Comparison of ENCODE assay signal across 13 cellular contexts in genomic region chr17:5780476-5780875, GRCh38.
DNase-seq lines count a peak whose midpoint lies in the region; ATAC-seq and TF ChIP-seq lines count a peak whose summit lies in the region.
"Had no signal": no experiment of that assay in that cellular context is flagged by ENCODE, and none has a peak within 500 bp of the region (broad histone marks: within the 10 kb centered on the region; RNA-seq: fewer than 3 reads in every experiment).

No MANE protein-coding gene starts in this region.

- TF ChIP-seq CTCF in endothelial cell (IDR thresholded peaks at IDR 0.05; ENCODE audit: unreplicated experiment), result no peak

- H3K27ac Mint-ChIP-seq in stimulated activated naive B cell treated with anti-CD40 and anti-IgM and Interleukin-4, amounts not matched to agents 10 μg/mL and 1 μg/mL and 100 μg/mL, for 72 hours, result no peak overlapping the region
- no peak overlapping the region for H3K27ac Mint-ChIP-seq in activated CD4-positive, alpha-beta T cell treated with anti-CD3 and anti-CD28 coated beads for 36 hours
- H3K27ac Mint-ChIP-seq in endothelial cell (ENCODE audit: unreplicated experiment), result no peak overlapping the region
- H3K27ac Mint-ChIP-seq: activated CD4-positive, alpha-beta memory T cell treated with anti-CD3 and anti-CD28 coated beads for 36 hours; memory B cell had no signal

- H3K27me3 ChIP-seq in SJSA1 (replicated peaks), result no peaks in the 10 kb centered on the region

- CTCF ChIA-PET in activated CD4-positive, alpha-beta T cell treated with anti-CD3 and anti-CD28 coated beads for 36 hours (lab: Charles Lee), result no interaction called here

- H3K4me1 Mint-ChIP-seq in stimulated activated naive B cell treated with anti-CD40 and anti-IgM and Interleukin-4, amounts not matched to agents 10 μg/mL and 1 μg/mL and 100 μg/mL, for 72 hours, result peaks cover 2 to 3% of the 10 kb centered on the region in 2 donors
- peaks cover 4% of the 10 kb centered on the region for H3K4me1 Mint-ChIP-seq in activated CD4-positive, alpha-beta T cell treated with anti-CD3 and anti-CD28 coated beads for 36 hours
- H3K4me1 Mint-ChIP-seq in endothelial cell (ENCODE audit: unreplicated experiment), result peaks cover 3% of the 10 kb centered on the region
- H3K4me1 Mint-ChIP-seq: memory B cell had no signal

- intact Hi-C loops in activated CD4-positive, alpha-beta T cell treated with anti-CD3 and anti-CD28 coated beads for 36 hours (cut with DNase I, micrococcal nuclease), result no loop called here

- 0 out of 2 replicates have a peak, but pooled peaks cover 4% of the 10 kb centered on the region for H3K36me3 ChIP-seq in SJSA1

- POLR2A ChIA-PET in activated CD4-positive, alpha-beta T cell treated with anti-CD3 and anti-CD28 coated beads for 36 hours (lab: Charles Lee), result no interaction called here

- no peak overlapping the region for H3K4me3 Mint-ChIP-seq in stimulated activated naive B cell treated with anti-CD40 and anti-IgM and Interleukin-4, amounts not matched to agents 10 μg/mL and 1 μg/mL and 100 μg/mL, for 72 hours
- no peak overlapping the region for H3K4me3 Mint-ChIP-seq in activated CD4-positive, alpha-beta T cell treated with anti-CD3 and anti-CD28 coated beads for 36 hours
- no peak overlapping the region for H3K4me3 Mint-ChIP-seq in endothelial cell (ENCODE audit: unreplicated experiment)
- H3K4me3 Mint-ChIP-seq: activated CD4-positive, alpha-beta memory T cell treated with anti-CD3 and anti-CD28 coated beads for 36 hours; memory B cell had no signal

- no peak overlapping the region for H3K4me3 ChIP-seq in SJSA1
- H3K4me3 ChIP-seq: skin epidermis had no signal

- peaks cover 10 to 44% of the 10 kb centered on the region in 2 donors for H3K27me3 Mint-ChIP-seq in stimulated activated naive B cell treated with anti-CD40 and anti-IgM and Interleukin-4, amounts not matched to agents 10 μg/mL and 1 μg/mL and 100 μg/mL, for 72 hours
- peaks cover 33% of the 10 kb centered on the region for H3K27me3 Mint-ChIP-seq in activated CD4-positive, alpha-beta T cell treated with anti-CD3 and anti-CD28 coated beads for 36 hours
- H3K27me3 Mint-ChIP-seq in endothelial cell (ENCODE audit: unreplicated experiment), result peaks cover 2% of the 10 kb centered on the region

- H3K9me3 ChIP-seq in SJSA1 (replicated peaks), result 0 out of 2 replicates have a peak, but pooled peaks cover 4% of the 10 kb centered on the region

- peak; percentile 67 for ATAC-seq in esophagus mucosa
- ATAC-seq in stimulated activated naive B cell treated with anti-CD40 and anti-IgM and Interleukin-4, amounts not matched to agents 10 μg/mL and 1 μg/mL and 100 μg/mL, for 72 hours (replicated peaks), result no peak
- no peak for ATAC-seq in activated CD4-positive, alpha-beta T cell treated with anti-CD3 and anti-CD28 coated beads for 36 hours

- peaks cover 6 to 13% of the 10 kb centered on the region in 2 donors for H3K9me3 Mint-ChIP-seq in stimulated activated naive B cell treated with anti-CD40 and anti-IgM and Interleukin-4, amounts not matched to agents 10 μg/mL and 1 μg/mL and 100 μg/mL, for 72 hours
- H3K9me3 Mint-ChIP-seq in activated CD4-positive, alpha-beta T cell treated with anti-CD3 and anti-CD28 coated beads for 36 hours (ENCODE audit: low read depth), result no peaks in the 10 kb centered on the region
- no peaks in the 10 kb centered on the region for H3K9me3 Mint-ChIP-seq in endothelial cell (ENCODE audit: unreplicated experiment)

- DNase-seq in GM04504 (ENCODE audit: low read depth) (peak; percentile 51), SJSA1 (ENCODE audit: low read depth in 1 of 2, low spot score in 2 of 2) (peak; percentile 42 to 72), renal cortical epithelial cell (ENCODE audit: low read depth) (peak; percentile 84), endothelial cell (ENCODE audit: low spot score) (no peak)
- no peak for DNase-seq in stimulated activated naive B cell treated with anti-CD40 and anti-IgM and Interleukin-4, amounts not matched to agents 10 μg/mL and 1 μg/mL and 100 μg/mL, for 72 hours
- DNase-seq in activated CD4-positive, alpha-beta T cell treated with anti-CD3 and anti-CD28 coated beads for 36 hours, result no peak
- DNase-seq in stimulated activated CD4-positive, alpha-beta T cell treated with anti-CD3 and anti-CD28 coated beads, Interleukin-2, amount 100 ng/mL, for 48 hours, result no peak
- DNase-seq: activated CD4-positive, alpha-beta memory T cell treated with anti-CD3 and anti-CD28 coated beads for 36 hours; activated effector memory CD4-positive, alpha-beta T cell treated with Interleukin-2 at 50 U/mL for 16 hours; substantia nigra had no signal

- peaks cover 0 to 4% of the 10 kb centered on the region in 2 donors for H3K36me3 Mint-ChIP-seq in stimulated activated naive B cell treated with anti-CD40 and anti-IgM and Interleukin-4, amounts not matched to agents 10 μg/mL and 1 μg/mL and 100 μg/mL, for 72 hours
- no peaks in the 10 kb centered on the region for H3K36me3 Mint-ChIP-seq in activated CD4-positive, alpha-beta T cell treated with anti-CD3 and anti-CD28 coated beads for 36 hours (ENCODE audit: low read depth)
- no peaks in the 10 kb centered on the region for H3K36me3 Mint-ChIP-seq in endothelial cell (ENCODE audit: low read depth, unreplicated experiment)
- H3K36me3 Mint-ChIP-seq: activated CD4-positive, alpha-beta memory T cell treated with anti-CD3 and anti-CD28 coated beads for 36 hours; memory B cell had no signal

- H3K4me1 ChIP-seq in SJSA1 (replicated peaks), result peaks cover 36% of the 10 kb centered on the region

- H3K27ac ChIP-seq in SJSA1, result peak overlapping the region; percentile 33; the same call in 1 of the 2 replicates
- H3K27ac ChIP-seq: skin epidermis had no signal

Comparison
In these comparisons a context has a peak if more than half of its experiments do, and no peak if none do; other contexts are left out.
1. DNase-seq: peak in GM04504 (single experiment), SJSA1 (2 of 2) and renal cortical epithelial cell (single experiment); none in stimulated activated naive B cell treated with anti-CD40 and anti-IgM and Interleukin-4, amounts not matched to agents 10 μg/mL and 1 μg/mL and 100 μg/mL, for 72 hours (single experiment), activated CD4-positive, alpha-beta T cell treated with anti-CD3 and anti-CD28 coated beads for 36 hours (single experiment), endothelial cell (single experiment) and stimulated activated CD4-positive, alpha-beta T cell treated with anti-CD3 and anti-CD28 coated beads, Interleukin-2, amount 100 ng/mL, for 48 hours (0 of 2).